ENCODE assay signal across 8 cellular contexts in genomic region chr6:31663961-31664789, GRCh38. TPM values are rescaled to one million over a fixed set of nuclear protein-coding genes. Genes with fewer than 3 reads are reported as not detected.
A peak's percentile ranks its signal among the peaks of the same experiment; 100 is the strongest.
DNase-seq lines count a peak whose midpoint lies in the region; ATAC-seq and TF ChIP-seq lines count a peak whose summit lies in the region.

No MANE protein-coding gene starts in this region.

- H3K4me3 ChIP-seq in KMS-11 (IDR thresholded peaks at IDR 0.05; ENCODE audit: insufficient read depth, low read depth, low read length) = peak overlapping the region; percentile 54
- peak overlapping the region; percentile 98; the same call in 1 of the 2 replicates for H3K4me3 ChIP-seq in iPS DF 6.9 (ENCODE audit: low read length)

- H3K4me2 ChIP-seq in KMS-11 = peak overlapping the region; percentile 97

- H3K27ac ChIP-seq in KMS-11 (peak overlapping the region; percentile 98), iPS DF 6.9 (ENCODE audit: low read length) (no peak overlapping the region)

- ATAC-seq in GM21423 (IDR thresholded peaks at IDR 0.05; ENCODE audit: unreplicated experiment) = no peak

- H2AFZ ChIP-seq in KMS-11 (ENCODE audit: low read depth) = peak overlapping the region; percentile 27; the same call in 1 of the 2 replicates

- no peaks in the 10 kb centered on the region for H3K9me3 ChIP-seq in iPS DF 6.9 (ENCODE audit: control insufficient read depth, insufficient read depth, low read length)

- no peaks in the 10 kb centered on the region for H3K27me3 ChIP-seq in KMS-11 (ENCODE audit: insufficient read depth, low read depth)
- no peaks in the 10 kb centered on the region for H3K27me3 ChIP-seq in iPS DF 6.9 (ENCODE audit: control insufficient read depth, insufficient read depth, low read length)

- H3K4me3 Mint-ChIP-seq in activated naive CD8-positive, alpha-beta T cell treated with anti-CD3 and anti-CD28 coated beads for 36 hours = peak overlapping the region; percentile 96

- H3K79me2 ChIP-seq in KMS-11 (ENCODE audit: insufficient read depth, low read depth) = peaks cover 54% of the 10 kb centered on the region

- peaks cover 59% of the 10 kb centered on the region for H3K4me1 Mint-ChIP-seq in activated naive CD8-positive, alpha-beta T cell treated with anti-CD3 and anti-CD28 coated beads for 36 hours

- WGBS in iPS DF 6.9 (ENCODE audit: insufficient coverage, insufficient read length) = no CpG with 5 or more reads among the region's 17 CpGs

- H3K27ac Mint-ChIP-seq in activated naive CD8-positive, alpha-beta T cell treated with anti-CD3 and anti-CD28 coated beads for 36 hours = peak overlapping the region; percentile 97

- H4K20me1 ChIP-seq in KMS-11 (ENCODE audit: insufficient read depth) = no peaks in the 10 kb centered on the region

- no peaks in the 10 kb centered on the region for H3K9me3 Mint-ChIP-seq in activated naive CD8-positive, alpha-beta T cell treated with anti-CD3 and anti-CD28 coated beads for 36 hours

- H3K27me3 Mint-ChIP-seq in activated naive CD8-positive, alpha-beta T cell treated with anti-CD3 and anti-CD28 coated beads for 36 hours = no peaks in the 10 kb centered on the region

- DNase-seq in COLO829 (ENCODE audit: low spot score) (peak; percentile 78), iPS DF 6.9 (ENCODE audit: low read depth, low spot score) (no peak), smooth muscle cell of the brain vasculature (ENCODE audit: low read depth, low spot score) (peak; percentile 23), HPDE6-E6E7 (ENCODE audit: extremely low spot score) (no peak), superior temporal gyrus (ENCODE audit: extremely low spot score) (no peak)
- DNase-seq in activated naive CD8-positive, alpha-beta T cell treated with anti-CD3 and anti-CD28 coated beads for 36 hours = no peak

- H3K9ac ChIP-seq in KMS-11 = peak overlapping the region; percentile 89; the same call in 1 of the 2 replicates

- H3K36me3 ChIP-seq in KMS-11 (ENCODE audit: insufficient read depth) = peaks cover 4% of the 10 kb centered on the region; the same call in 1 of the 2 replicates
- H3K36me3 ChIP-seq in iPS DF 6.9 (ENCODE audit: control insufficient read depth, insufficient read depth, low read length) = peaks cover 18% of the 10 kb centered on the region

- peaks cover 76% of the 10 kb centered on the region for H3K36me3 Mint-ChIP-seq in activated naive CD8-positive, alpha-beta T cell treated with anti-CD3 and anti-CD28 coated beads for 36 hours

- peaks cover 52% of the 10 kb centered on the region for H3K4me1 ChIP-seq in KMS-11 (ENCODE audit: low read depth, poor library complexity, severe bottlenecking)
- peaks cover 4% of the 10 kb centered on the region; the same call in 1 of the 2 replicates for H3K4me1 ChIP-seq in iPS DF 6.9 (ENCODE audit: control insufficient read depth, insufficient read depth, low read length)

- no peak for TF ChIP-seq CTCF in KMS-11 (conservative IDR thresholded peaks at IDR 0.05; ENCODE audit: low read depth, low read length)

RNA-seq across cellular contexts. Expression of gene GPANK1, which starts 0.6 kb away (rescaled TPM):
- 10 to 100 TPM; 33.3 to 37.0 TPM for total RNA-seq in activated naive CD8-positive, alpha-beta T cell treated with anti-CD3 and anti-CD28 coated beads for 36 hours

RNA-seq across cellular contexts. Expression of gene CSNK2B, which starts 1.7 kb away (rescaled TPM):
- 100 to 1,000 TPM; 297 to 307 TPM for total RNA-seq in activated naive CD8-positive, alpha-beta T cell treated with anti-CD3 and anti-CD28 coated beads for 36 hours

RNA-seq across cellular contexts. Expression of gene C6orf47, which starts 3.6 kb away (rescaled TPM):
- total RNA-seq in activated naive CD8-positive, alpha-beta T cell treated with anti-CD3 and anti-CD28 coated beads for 36 hours = 10 to 100 TPM; 10.8 to 11.1 TPM

RNA-seq across cellular contexts. Expression of gene LY6G5B, which starts 5.6 kb away (rescaled TPM):
- 10 to 100 TPM; 17.6 to 21.4 TPM for total RNA-seq in activated naive CD8-positive, alpha-beta T cell treated with anti-CD3 and anti-CD28 coated beads for 36 hours

RNA-seq across cellular contexts. Expression of gene APOM, which starts 8.5 kb away (rescaled TPM):
- total RNA-seq in activated naive CD8-positive, alpha-beta T cell treated with anti-CD3 and anti-CD28 coated beads for 36 hours = 1 to 10 TPM; 5.1 to 5.7 TPM

Comparison
In these comparisons a context has a peak if more than half of its experiments do, and no peak if none do; other contexts are left out.
1. DNase-seq: peak in COLO829 (single experiment) and smooth muscle cell of the brain vasculature (single experiment); none in activated naive CD8-positive, alpha-beta T cell treated with anti-CD3 and anti-CD28 coated beads for 36 hours (single experiment), iPS DF 6.9 (single experiment), HPDE6-E6E7 (single experiment) and superior temporal gyrus (single experiment).